1 cellular context compared by ENCODE assay signal in the genomic region with DNA sequence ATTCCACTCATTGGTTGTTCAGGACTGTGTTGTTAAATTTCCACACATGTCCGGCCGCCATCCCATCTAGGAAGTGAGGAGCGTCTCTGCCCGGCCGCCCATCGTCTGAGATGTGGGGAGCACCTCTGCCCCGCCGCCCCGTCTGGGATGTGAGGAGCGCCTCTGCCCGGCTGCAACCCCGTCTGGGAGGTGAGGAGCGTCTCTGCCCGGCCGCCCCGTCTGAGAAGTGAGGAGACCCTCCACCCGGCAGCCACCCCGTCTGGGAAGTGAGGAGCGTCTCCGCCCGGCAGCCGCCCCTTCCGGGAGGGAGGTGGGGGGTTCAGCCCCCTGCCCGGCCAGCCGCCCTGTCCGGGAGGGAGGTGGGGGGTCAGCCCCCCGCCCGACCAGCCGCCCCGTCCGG.
TF ChIP-seq lines count a peak whose summit lies in the region.

No MANE protein-coding gene starts in this region.

TF ChIP-seq in HepG2, 621 proteins besides CTCF, POLR2A, EP300 and RAD21 (continued from another document):
- TF ChIP-seq, protein P1, sequence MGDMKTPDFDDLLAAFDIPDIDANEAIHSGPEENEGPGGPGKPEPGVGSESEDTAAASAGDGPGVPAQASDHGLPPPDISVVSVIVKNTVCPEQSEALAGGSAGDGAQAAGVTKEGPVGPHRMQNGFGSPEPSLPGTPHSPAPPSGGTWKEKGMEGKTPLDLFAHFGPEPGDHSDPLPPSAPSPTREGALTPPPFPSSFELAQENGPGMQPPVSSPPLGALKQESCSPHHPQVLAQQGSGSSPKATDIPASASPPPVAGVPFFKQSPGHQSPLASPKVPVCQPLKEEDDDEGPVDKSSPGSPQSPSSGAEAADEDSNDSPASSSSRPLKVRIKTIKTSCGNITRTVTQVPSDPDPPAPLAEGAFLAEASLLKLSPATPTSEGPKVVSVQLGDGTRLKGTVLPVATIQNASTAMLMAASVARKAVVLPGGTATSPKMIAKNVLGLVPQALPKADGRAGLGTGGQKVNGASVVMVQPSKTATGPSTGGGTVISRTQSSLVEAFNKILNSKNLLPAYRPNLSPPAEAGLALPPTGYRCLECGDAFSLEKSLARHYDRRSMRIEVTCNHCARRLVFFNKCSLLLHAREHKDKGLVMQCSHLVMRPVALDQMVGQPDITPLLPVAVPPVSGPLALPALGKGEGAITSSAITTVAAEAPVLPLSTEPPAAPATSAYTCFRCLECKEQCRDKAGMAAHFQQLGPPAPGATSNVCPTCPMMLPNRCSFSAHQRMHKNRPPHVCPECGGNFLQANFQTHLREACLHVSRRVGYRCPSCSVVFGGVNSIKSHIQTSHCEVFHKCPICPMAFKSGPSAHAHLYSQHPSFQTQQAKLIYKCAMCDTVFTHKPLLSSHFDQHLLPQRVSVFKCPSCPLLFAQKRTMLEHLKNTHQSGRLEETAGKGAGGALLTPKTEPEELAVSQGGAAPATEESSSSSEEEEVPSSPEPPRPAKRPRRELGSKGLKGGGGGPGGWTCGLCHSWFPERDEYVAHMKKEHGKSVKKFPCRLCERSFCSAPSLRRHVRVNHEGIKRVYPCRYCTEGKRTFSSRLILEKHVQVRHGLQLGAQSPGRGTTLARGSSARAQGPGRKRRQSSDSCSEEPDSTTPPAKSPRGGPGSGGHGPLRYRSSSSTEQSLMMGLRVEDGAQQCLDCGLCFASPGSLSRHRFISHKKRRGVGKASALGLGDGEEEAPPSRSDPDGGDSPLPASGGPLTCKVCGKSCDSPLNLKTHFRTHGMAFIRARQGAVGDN (CRISPR knock-in tag; IDR thresholded peaks at IDR 0.05): peak; percentile 41
